ENCODE assay signal across 11 cellular contexts in the genomic region with DNA sequence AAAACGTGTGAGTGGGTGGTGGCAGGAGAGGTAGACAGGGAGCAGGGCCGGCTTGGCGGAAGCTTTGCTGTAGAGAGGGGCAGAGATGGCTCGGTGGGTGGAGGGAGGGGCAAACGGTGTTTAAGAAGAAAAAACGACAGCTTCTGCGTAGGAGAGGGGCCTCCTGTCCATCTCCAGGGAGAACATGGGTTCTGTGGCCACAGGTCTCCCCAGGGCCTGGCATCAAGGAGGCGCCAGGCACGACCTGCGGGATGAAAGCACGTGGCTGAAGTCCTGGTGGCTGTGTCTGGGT. TPM values are rescaled to one million over a fixed set of nuclear protein-coding genes. Genes with fewer than 3 reads are reported as not detected.
A peak's percentile ranks its signal among the peaks of the same experiment; 100 is the strongest.
DNase-seq lines count a peak whose midpoint lies in the region; ATAC-seq, FAIRE-seq and TF ChIP-seq lines count a peak whose summit lies in the region.
"Had no signal": no experiment of that assay in that cellular context is flagged by ENCODE, and none has a peak within 500 bp of the region (broad histone marks: within the 10 kb centered on the region; RNA-seq: fewer than 3 reads in every experiment).

No MANE protein-coding gene starts in this region.

- FAIRE-seq in K562 (lab: Jason Lieb, UNC), result no peak
- FAIRE-seq in frontal cortex (lab: Jason Lieb, UNC), result no peak

- H3K4me3 ChIP-seq in BLaER1, result peak overlapping the region; percentile 67
- peak overlapping the region; percentile 81 for H3K4me3 ChIP-seq in HUES48 (ENCODE audit: low read depth, low read length)
- H3K4me3 ChIP-seq in K562, result no peak overlapping the region
- H3K4me3 ChIP-seq in mucosa of stomach (ENCODE audit: low read length), result no peak overlapping the region
- H3K4me3 ChIP-seq in brain microvascular endothelial cell (ENCODE audit: low read depth, low read length), result no peak overlapping the region
- no peak overlapping the region for H3K4me3 ChIP-seq in body of pancreas

- intact Hi-C loops in K562 (cut with micrococcal nuclease), result no loop called here
- intact Hi-C loops in body of pancreas (cut with DNase I), result no loop called here

- 24% methylated on average over 11 of the region's 11 CpGs for WGBS in K562 (ENCODE audit: insufficient coverage, low coverage, missing lambda C conversion rate)
- 55 to 56% methylated on average over 10 to 11 of the region's 11 CpGs for WGBS in body of pancreas, 2 donors

- no peaks in the 10 kb centered on the region for H3K36me3 ChIP-seq in BLaER1
- no peaks in the 10 kb centered on the region for H3K36me3 ChIP-seq in HUES48 (ENCODE audit: control insufficient read depth, insufficient read depth, low read length)
- no peaks in the 10 kb centered on the region for H3K36me3 ChIP-seq in K562 (ENCODE audit: control insufficient read depth, insufficient read depth, low read length)
- no peaks in the 10 kb centered on the region for H3K36me3 ChIP-seq in mucosa of stomach (ENCODE audit: control insufficient read depth, insufficient read depth, low read length)
- no peaks in the 10 kb centered on the region for H3K36me3 ChIP-seq in brain microvascular endothelial cell (replicated peaks)
- no peaks in the 10 kb centered on the region for H3K36me3 ChIP-seq in body of pancreas (replicated peaks in 1 of 2; ENCODE audit: insufficient read depth in 1 of 2, low read depth in 2 of 2)

- CTCF ChIA-PET in K562 (lab: Yijun Ruan, JAX; ENCODE audit: low intra/inter-chr PET ratio), result no interaction called here

- TF ChIP-seq POLR2A in K562 (conservative IDR thresholded peaks at IDR 0.05), result no peak
- TF ChIP-seq POLR2A in body of pancreas (IDR thresholded peaks at IDR 0.05), result no peak

- no peak for TF ChIP-seq EP300 in K562 (IDR thresholded peaks at IDR 0.05; ENCODE audit: low read length)

- DNase-seq in K562 (ENCODE audit: extremely low read depth in 1 of 4, low spot score in 3 of 4), result no peak
- DNase-seq in brain microvascular endothelial cell, result no peak
- no peak for DNase-seq in body of pancreas
- no peak for DNase-seq in frontal cortex (ENCODE audit: low spot score in 2 of 2)
- no peak for DNase-seq in activated CD8-positive, alpha-beta memory T cell treated with anti-CD3 and anti-CD28 coated beads, Interleukin-2, amount 50 U/mL, for 48 hours
- DNase-seq: hypothalamus, NCI-H1694 treated with DMSO at 0.1 percent for 48 hours had no signal

- H3K27me3 ChIP-seq in BLaER1, result peaks cover 59% of the 10 kb centered on the region
- no peaks in the 10 kb centered on the region; the same call in none of the 2 replicates for H3K27me3 ChIP-seq in HUES48 (ENCODE audit: control insufficient read depth, insufficient read depth, low read length)
- peaks cover 4 to 49% of the 10 kb centered on the region in 2 experiments; a peak in 3 of 5 replicates for H3K27me3 ChIP-seq in K562 (ENCODE audit: control insufficient read depth in 2 of 2, insufficient read depth in 2 of 2, low read length in 2 of 2)
- H3K27me3 ChIP-seq in mucosa of stomach (ENCODE audit: control insufficient read depth, insufficient read depth, low read length), result peaks cover 22% of the 10 kb centered on the region
- peaks cover 42% of the 10 kb centered on the region for H3K27me3 ChIP-seq in brain microvascular endothelial cell (replicated peaks)
- no peaks in the 10 kb centered on the region for H3K27me3 ChIP-seq in body of pancreas

- H4K20me1 ChIP-seq in BLaER1 (peaks cover 15% of the 10 kb centered on the region), K562 (replicated peaks; ENCODE audit: control insufficient read depth, insufficient read depth, low read length) (peaks cover 16% of the 10 kb centered on the region)

- H3K27ac ChIP-seq in BLaER1, result no peak overlapping the region
- peak overlapping the region; percentile 8 for H3K27ac ChIP-seq in HUES48 (ENCODE audit: low read depth, low read length)
- H3K27ac ChIP-seq in K562 (ENCODE audit: extremely low read depth, low read depth, low read length), result no peak overlapping the region
- H3K27ac ChIP-seq in brain microvascular endothelial cell, result no peak overlapping the region
- H3K27ac ChIP-seq in body of pancreas, result peak overlapping the region in 2 of 4 donors; percentile 63 to 79

- H3K9ac ChIP-seq in BLaER1 (no peak overlapping the region), HUES48 (ENCODE audit: low read depth, low read length) (no peak overlapping the region), K562 (ENCODE audit: insufficient read depth in 1 of 2, low read depth in 2 of 2, low read length in 2 of 2) (no peak overlapping the region), mucosa of stomach (ENCODE audit: low read length) (peak overlapping the region; percentile 66)

- POLR2A ChIA-PET in K562 (lab: Yijun Ruan, JAX), result no interaction called here

- no peaks in the 10 kb centered on the region for H3K79me2 ChIP-seq in K562 (ENCODE audit: control insufficient read depth, insufficient read depth, low read length)

- H3K4me2 ChIP-seq in BLaER1 (peak overlapping the region; percentile 90), K562 (ENCODE audit: insufficient read depth, low read length) (no peak overlapping the region)

- H3K9me3 ChIP-seq in BLaER1 (no peaks in the 10 kb centered on the region), HUES48 (ENCODE audit: control insufficient read depth, insufficient read depth, low read length) (no peaks in the 10 kb centered on the region), K562 (replicated peaks; ENCODE audit: control insufficient read depth, insufficient read depth, low read depth, low read length) (no peaks in the 10 kb centered on the region), mucosa of stomach (ENCODE audit: control insufficient read depth, low read length) (no peaks in the 10 kb centered on the region), body of pancreas (no peaks in the 10 kb centered on the region)

- no TSS peak for BruUV-seq in K562 (replicated peaks; lab: Mats Ljungman, UMichigan)

- in situ Hi-C loops in K562 (cut with MboI), result no loop called here
- in situ Hi-C loops in brain microvascular endothelial cell (cut with HindIII; ENCODE audit: low pct_ligation_motif_present, low sequenced_read_pairs), result no loop called here

- TF ChIP-seq CTCF in K562 (IDR thresholded peaks at IDR 0.05 in 2 of 3, conservative IDR thresholded peaks at IDR 0.05 in 1 of 3; ENCODE audit: insufficient read depth in 2 of 3, low read depth in 1 of 3, low read length in 3 of 3) (no peak), brain microvascular endothelial cell (IDR thresholded peaks at IDR 0.05; ENCODE audit: low read depth, low read length, missing control alignments) (no peak), body of pancreas (IDR thresholded peaks at IDR 0.05) (no peak)

- no peak overlapping the region for H2AFZ ChIP-seq in K562 (ENCODE audit: low read depth, low read length)

- H3K4me1 ChIP-seq in BLaER1 (peaks cover 98% of the 10 kb centered on the region), HUES48 (ENCODE audit: control insufficient read depth, insufficient read depth, low read length) (peaks cover 17% of the 10 kb centered on the region), K562 (replicated peaks in 1 of 2; ENCODE audit: control insufficient read depth in 2 of 2, insufficient read depth in 2 of 2, low read length in 2 of 2) (peaks cover 0 to 68% of the 10 kb centered on the region in 2 experiments; a peak in 2 of 5 replicates), mucosa of stomach (ENCODE audit: control insufficient read depth, insufficient read depth, low read length) (peaks cover 51% of the 10 kb centered on the region), body of pancreas (peaks cover 38% of the 10 kb centered on the region)

- H3K9me1 ChIP-seq in K562 (ENCODE audit: control insufficient read depth, insufficient read depth, low read length), result peaks cover 3% of the 10 kb centered on the region

- no peak for ATAC-seq in K562
- ATAC-seq in body of pancreas, result no peak

- TF ChIP-seq RAD21 in K562 (CRISPR knock-in tag; conservative IDR thresholded peaks at IDR 0.05 in 1 of 2, IDR thresholded peaks at IDR 0.05 in 1 of 2), result no peak

RNA-seq across cellular contexts. Expression of a gene that starts 1.0 kb away (rescaled TPM):
- 5.9 and 8.3 TPM in 2 replicates for total RNA-seq in K562 (2011; cell fraction: chromatin; rRNA removed; ENCODE audit: low replicate concordance)
- total RNA-seq in K562 (2011; cell fraction: nucleolus; rRNA removed), result 4.3 and 5.5 TPM in 2 replicates
- 4.7 and 5.4 TPM in 2 replicates for total RNA-seq in K562 (2011; cell fraction: nucleoplasm; rRNA removed)
- total RNA-seq in K562 (2014; rRNA removed) (1.6 and 2.3 TPM in 2 replicates), K562 (2014; rRNA removed; fragmentation: Illumina TruSeq; extraction: Trizol) (0.45 and 0.84 TPM in 2 replicates), K562 (2015; rRNA removed; fragmentation: Illumina TruSeq; extraction: Trizol) (0.69 and 0.83 TPM in 2 replicates), K562 (2021) (3.1 and 3.5 TPM in 2 replicates), body of pancreas (10 to 100 TPM in 1 of 2 donors, 1 to 10 TPM in 1; 9.6 to 10.9 TPM), frontal cortex (58.7 TPM)
- polyA plus RNA-seq in K562 (2011; rRNA removed) (1.7 and 1.9 TPM in 2 replicates), K562 (2014; fragmentation: Illumina TruSeq; extraction: Trizol) (1.3 TPM in 2 replicates), K562 (2014; fragmentation: Nextera tagmentation; extraction: Ambion mirVana) (under 1 TPM; 0.07 to 0.25 TPM), K562 (2014; rRNA removed) (2.3 and 2.9 TPM in 2 replicates)
- polyA plus RNA-seq in K562 (2011; cell fraction: cytosol; rRNA removed), result 0.87 and 2.2 TPM in 2 replicates
- polyA plus RNA-seq in K562 (2011; cell fraction: nucleus; rRNA removed), result 5.3 and 9.5 TPM in 2 replicates
- polyA plus RNA-seq in K562 (2012), result 1.2 and 4.5 TPM in 2 replicates
- polyA minus RNA-seq in K562 (2011; rRNA and poly(A)+ RNA removed), result 0.60 and 1.4 TPM in 2 replicates
- 1.5 and 1.8 TPM in 2 replicates for polyA minus RNA-seq in K562 (2011; cell fraction: cytosol; rRNA and poly(A)+ RNA removed)
- 0.81 and 1.7 TPM in 2 replicates for polyA minus RNA-seq in K562 (2011; cell fraction: nucleus; rRNA and poly(A)+ RNA removed)

RNA-seq across cellular contexts. Expression of a gene that starts 30.0 kb away (rescaled TPM):
- not detected in 2 replicates for total RNA-seq in K562 (2011; cell fraction: chromatin; rRNA removed; ENCODE audit: low replicate concordance)
- not detected in 2 replicates for total RNA-seq in K562 (2011; cell fraction: nucleolus; rRNA removed)
- total RNA-seq in K562 (2011; cell fraction: nucleoplasm; rRNA removed), result not detected in 2 replicates
- total RNA-seq in K562 (2014; rRNA removed), result not detected in 2 replicates
- 0.07 TPM in 1 of 2 replicates, not detected in the other for total RNA-seq in K562 (2014; rRNA removed; fragmentation: Illumina TruSeq; extraction: Trizol)
- not detected in 2 replicates for total RNA-seq in K562 (2015; rRNA removed; fragmentation: Illumina TruSeq; extraction: Trizol)
- total RNA-seq in K562 (2021), result not detected in 2 replicates
- not detected in 2 replicates for polyA plus RNA-seq in K562 (2011; rRNA removed)
- polyA plus RNA-seq in K562 (2011; cell fraction: cytosol; rRNA removed), result not detected in 2 replicates
- not detected in 2 replicates for polyA plus RNA-seq in K562 (2011; cell fraction: nucleus; rRNA removed)
- 0.04 and 0.07 TPM in 2 replicates for polyA plus RNA-seq in K562 (2012)
- polyA plus RNA-seq in K562 (2014; fragmentation: Illumina TruSeq; extraction: Trizol), result not detected in 2 replicates
- not detected for polyA plus RNA-seq in K562 (2014; fragmentation: Nextera tagmentation; extraction: Ambion mirVana)
- not detected in 2 replicates for polyA plus RNA-seq in K562 (2014; rRNA removed)
- polyA minus RNA-seq in K562 (2011; rRNA and poly(A)+ RNA removed), result not detected in 2 replicates
- polyA minus RNA-seq in K562 (2011; cell fraction: cytosol; rRNA and poly(A)+ RNA removed), result not detected in 2 replicates
- polyA minus RNA-seq in K562 (2011; cell fraction: nucleus; rRNA and poly(A)+ RNA removed), result not detected in 2 replicates
- not detected for total RNA-seq in body of pancreas
- 2.0 TPM for total RNA-seq in frontal cortex
- total RNA-seq: renal cortical epithelial cell had no signal

RNA-seq across cellular contexts. Expression of a gene that starts 45.6 kb away (rescaled TPM):
- total RNA-seq in K562 (2011; cell fraction: chromatin; rRNA removed; ENCODE audit: low replicate concordance), result not detected in 2 replicates
- total RNA-seq in K562 (2011; cell fraction: nucleolus; rRNA removed), result not detected in 2 replicates
- not detected in 2 replicates for total RNA-seq in K562 (2011; cell fraction: nucleoplasm; rRNA removed)
- total RNA-seq in K562 (2014; rRNA removed) (0.04 and 0.05 TPM in 2 replicates), K562 (2014; rRNA removed; fragmentation: Illumina TruSeq; extraction: Trizol) (0.15 and 0.41 TPM in 2 replicates), K562 (2015; rRNA removed; fragmentation: Illumina TruSeq; extraction: Trizol) (0.08 TPM in 1 of 2 replicates, not detected in the other), K562 (2021) (not detected in 2 replicates), body of pancreas (under 1 TPM in 1 of 2 donors, not detected in 1; under 0.01 TPM), frontal cortex (0.41 TPM)
- polyA plus RNA-seq in K562 (2011; rRNA removed) (not detected in 2 replicates), K562 (2014; fragmentation: Illumina TruSeq; extraction: Trizol) (not detected in 2 replicates), K562 (2014; fragmentation: Nextera tagmentation; extraction: Ambion mirVana) (not detected), K562 (2014; rRNA removed) (0.03 and 0.04 TPM in 2 replicates)
- not detected in 2 replicates for polyA plus RNA-seq in K562 (2011; cell fraction: cytosol; rRNA removed)
- polyA plus RNA-seq in K562 (2011; cell fraction: nucleus; rRNA removed), result not detected in 2 replicates
- 0.05 and 2.2 TPM in 2 replicates for polyA plus RNA-seq in K562 (2012)
- polyA minus RNA-seq in K562 (2011; rRNA and poly(A)+ RNA removed), result not detected in 2 replicates
- not detected in 2 replicates for polyA minus RNA-seq in K562 (2011; cell fraction: cytosol; rRNA and poly(A)+ RNA removed)
- not detected in 2 replicates for polyA minus RNA-seq in K562 (2011; cell fraction: nucleus; rRNA and poly(A)+ RNA removed)
- total RNA-seq: renal cortical epithelial cell had no signal

Comparison
In these comparisons a context has a peak if more than half of its experiments do, and no peak if none do; other contexts are left out.
1. H3K4me3 ChIP-seq: peak in BLaER1 (single experiment) and HUES48 (single experiment); none in K562 (single experiment), mucosa of stomach (single experiment), brain microvascular endothelial cell (single experiment) and body of pancreas (0 of 2).